Comparison of ENCODE assay signal across 18 cellular contexts in genomic region chr12:47193066-47193465, GRCh38.
DNase-seq lines count a peak whose midpoint lies in the region; ATAC-seq, FAIRE-seq and TF ChIP-seq lines count a peak whose summit lies in the region.
"Had no signal": no experiment of that assay in that cellular context is flagged by ENCODE, and none has a peak within 500 bp of the region (broad histone marks: within the 10 kb centered on the region; RNA-seq: fewer than 3 reads in every experiment).

No MANE protein-coding gene starts in this region.

- ATAC-seq in CD8-positive, alpha-beta T cell = peak; percentile 12
- ATAC-seq in GM19455 (IDR thresholded peaks at IDR 0.05; ENCODE audit: unreplicated experiment) (no peak), GM18870 (IDR thresholded peaks at IDR 0.05; ENCODE audit: unreplicated experiment) (no peak), gastroesophageal sphincter (no peak)

- H3K4me3 Mint-ChIP-seq in CD8-positive, alpha-beta T cell = peak overlapping the region; percentile 71
- peak overlapping the region; percentile 25 for H3K4me3 Mint-ChIP-seq in activated CD4-positive, alpha-beta memory T cell treated with anti-CD3 and anti-CD28 coated beads, Interleukin-2, amount 10 ng/mL, durations not matched to agents 7 days and 5 days
- H3K4me3 Mint-ChIP-seq: dendritic cell treated with granulocyte-macrophage colony-stimulating factor and Interleukin-4, amounts not matched to agents 40 ng/mL and 50 ng/mL, for 4 days had no signal

- H3K4me1 ChIP-seq in CD8-positive, alpha-beta T cell (ENCODE audit: insufficient read depth, low read length) = peaks cover 82% of the 10 kb centered on the region
- H3K4me1 ChIP-seq in mesendoderm (ENCODE audit: control insufficient read depth, low read depth, low read length) (peaks cover 2% of the 10 kb centered on the region), gastroesophageal sphincter (peaks cover 0 to 25% (median 0%) of the 10 kb centered on the region in 3 donors)

- no peaks in the 10 kb centered on the region for H3K9me3 ChIP-seq in CD8-positive, alpha-beta T cell (ENCODE audit: low read length)
- H3K9me3 ChIP-seq in gastroesophageal sphincter = no peaks in the 10 kb centered on the region
- H3K9me3 ChIP-seq: BLaER1 treated with 17β-estradiol and CSF1 and Interleukin-3, amounts not matched to agents 10 nM and 100 nM; MG63; right lobe of liver; tibial nerve had no signal

- peaks cover 84% of the 10 kb centered on the region for H3K4me1 Mint-ChIP-seq in CD8-positive, alpha-beta T cell (ENCODE audit: low read depth)
- H3K4me1 Mint-ChIP-seq in activated CD4-positive, alpha-beta memory T cell treated with anti-CD3 and anti-CD28 coated beads, Interleukin-2, amount 10 ng/mL, durations not matched to agents 7 days and 5 days = peaks cover 62% of the 10 kb centered on the region

- no peaks in the 10 kb centered on the region for H3K27me3 Mint-ChIP-seq in CD8-positive, alpha-beta T cell (ENCODE audit: low read depth)
- H3K27me3 Mint-ChIP-seq in activated CD4-positive, alpha-beta memory T cell treated with anti-CD3 and anti-CD28 coated beads, Interleukin-2, amount 10 ng/mL, durations not matched to agents 7 days and 5 days = no peaks in the 10 kb centered on the region
- H3K27me3 Mint-ChIP-seq: dendritic cell treated with granulocyte-macrophage colony-stimulating factor and Interleukin-4, amounts not matched to agents 40 ng/mL and 50 ng/mL, for 4 days had no signal

- peak overlapping the region; percentile 93 for H2BK15ac ChIP-seq in mesendoderm (replicated peaks; ENCODE audit: low read depth)

- POLR2A ChIA-PET in CD8-positive, alpha-beta T cell (lab: Charles Lee) = interaction anchor here (0.6 to 5.1 kb wide), 10 partner anchors 11 to 115 kb away, joined by 3 to 42 read pairs (median 10); partner anchors contain the start of genes AMIGO2 and PCED1B
- POLR2A ChIA-PET in activated CD4-positive, alpha-beta memory T cell treated with anti-CD3 and anti-CD28 coated beads, Interleukin-2, amount 10 ng/mL, durations not matched to agents 7 days and 5 days (lab: Charles Lee) = interaction anchor here (0.8 to 4.9 kb wide), 14 partner anchors 9 to 205 kb away, joined by 3 to 91 read pairs (median 8); partner anchors contain the start of genes AMIGO2 and PCED1B

- no peak for DNase-seq in CD8-positive, alpha-beta T cell
- DNase-seq in H54 (ENCODE audit: insufficient read length, low spot score) (no peak), mesendoderm (no peak), glomerular visceral epithelial cell (ENCODE audit: extremely low spot score) (no peak)
- DNase-seq in activated CD4-positive, alpha-beta memory T cell treated with anti-CD3 and anti-CD28 coated beads, Interleukin-2, amount 10 ng/mL, durations not matched to agents 7 days and 5 days = peak; percentile 50
- DNase-seq: DMS79, head of caudate nucleus, MG63, NCI-H187, NCI-H524 treated with DMSO at 0.1 percent for 48 hours, occipital lobe, right lobe of liver had no signal

- H3K9ac ChIP-seq in mesendoderm (ENCODE audit: low read length) = no peak overlapping the region
- H3K9ac ChIP-seq: BLaER1 treated with 17β-estradiol and CSF1 and Interleukin-3, amounts not matched to agents 10 nM and 100 nM had no signal

- H3K4me3 ChIP-seq in CD8-positive, alpha-beta T cell (ENCODE audit: low read depth, low read length) = peak overlapping the region; percentile 21
- H3K4me3 ChIP-seq in mesendoderm (ENCODE audit: low read length) (no peak overlapping the region), gastroesophageal sphincter (no peak overlapping the region)
- H3K4me3 ChIP-seq: BLaER1 treated with 17β-estradiol and CSF1 and Interleukin-3, amounts not matched to agents 10 nM and 100 nM; MG63; right lobe of liver; tibial nerve had no signal

- intact Hi-C loops in CD8-positive, alpha-beta T cell (cut with DNase I, micrococcal nuclease) = loop anchor here (2.0 to 5.0 kb wide), 7 partner anchors 14 to 514 kb away; partner anchors contain the start of genes AMIGO2 (in 1 of the 2), PCED1B (in 1 of the 2) and RPAP3 (in 1 of the 2)

- TF ChIP-seq POLR2A in H54 (IDR thresholded peaks at IDR 0.05; ENCODE audit: low read depth, low read length) (no peak), gastroesophageal sphincter (IDR thresholded peaks at IDR 0.05) (no peak)

- H3K27ac ChIP-seq in CD8-positive, alpha-beta T cell (ENCODE audit: low read depth, low read length) = peak overlapping the region; percentile 20
- H3K27ac ChIP-seq in mesendoderm (ENCODE audit: low read depth, low read length) (no peak overlapping the region), gastroesophageal sphincter (no peak overlapping the region)
- H3K27ac ChIP-seq: BLaER1 treated with 17β-estradiol and CSF1 and Interleukin-3, amounts not matched to agents 10 nM and 100 nM; right lobe of liver; tibial nerve had no signal

- H3K27me3 ChIP-seq in CD8-positive, alpha-beta T cell (ENCODE audit: insufficient read depth, low read length) = no peaks in the 10 kb centered on the region
- no peaks in the 10 kb centered on the region for H3K27me3 ChIP-seq in mesendoderm (ENCODE audit: insufficient read depth, low read length, poor library complexity)
- H3K27me3 ChIP-seq in gastroesophageal sphincter = no peaks in the 10 kb centered on the region
- H3K27me3 ChIP-seq: BLaER1 treated with 17β-estradiol and CSF1 and Interleukin-3, amounts not matched to agents 10 nM and 100 nM; MG63; right lobe of liver; tibial nerve had no signal

- H2BK120ac ChIP-seq in mesendoderm (ENCODE audit: low read depth, low read length) = no peak overlapping the region

- no peak for TF ChIP-seq EP300 in gastroesophageal sphincter (IDR thresholded peaks at IDR 0.05)

- peak overlapping the region; percentile 86 for H3K4ac ChIP-seq in mesendoderm (ENCODE audit: low read depth, low read length)

- H4K5ac ChIP-seq in mesendoderm (ENCODE audit: low read length) = no peak overlapping the region

- FAIRE-seq in H54 (lab: Jason Lieb, UNC) = peak; percentile 6

- no peak overlapping the region for H2AK5ac ChIP-seq in mesendoderm (ENCODE audit: low read length)

- H3K4me2 ChIP-seq in mesendoderm (ENCODE audit: low read length) = no peak overlapping the region
- H3K4me2 ChIP-seq: BLaER1 treated with 17β-estradiol and CSF1 and Interleukin-3, amounts not matched to agents 10 nM and 100 nM had no signal

- CTCF ChIA-PET in CD8-positive, alpha-beta T cell (lab: Charles Lee) = interaction anchor here (0.8 to 4.7 kb wide), 23 partner anchors 8 to 443 kb away, joined by 3 to 30 read pairs (median 5); no protein-coding TSS in a partner anchor
- CTCF ChIA-PET in activated CD4-positive, alpha-beta memory T cell treated with anti-CD3 and anti-CD28 coated beads, Interleukin-2, amount 10 ng/mL, durations not matched to agents 7 days and 5 days (lab: Charles Lee) = interaction anchor here (0.6 to 5.1 kb wide), 16 partner anchors 9 to 205 kb away, joined by 3 to 41 read pairs (median 4); partner anchors contain the start of genes AMIGO2 and PCED1B

- H3K36me3 ChIP-seq in CD8-positive, alpha-beta T cell (ENCODE audit: insufficient read depth, low read length) = no peaks in the 10 kb centered on the region
- H3K36me3 ChIP-seq in mesendoderm (ENCODE audit: control insufficient read depth, insufficient read depth, low read length) (no peaks in the 10 kb centered on the region), gastroesophageal sphincter (no peaks in the 10 kb centered on the region)
- H3K36me3 ChIP-seq: BLaER1 treated with 17β-estradiol and CSF1 and Interleukin-3, amounts not matched to agents 10 nM and 100 nM; MG63; right lobe of liver; tibial nerve had no signal

- no peaks in the 10 kb centered on the region for H3K9me3 Mint-ChIP-seq in CD8-positive, alpha-beta T cell
- H3K9me3 Mint-ChIP-seq in activated CD4-positive, alpha-beta memory T cell treated with anti-CD3 and anti-CD28 coated beads, Interleukin-2, amount 10 ng/mL, durations not matched to agents 7 days and 5 days = no peaks in the 10 kb centered on the region
- H3K9me3 Mint-ChIP-seq: dendritic cell treated with granulocyte-macrophage colony-stimulating factor and Interleukin-4, amounts not matched to agents 40 ng/mL and 50 ng/mL, for 4 days had no signal

- peaks cover 30% of the 10 kb centered on the region for H3K36me3 Mint-ChIP-seq in CD8-positive, alpha-beta T cell
- peaks cover 30% of the 10 kb centered on the region for H3K36me3 Mint-ChIP-seq in activated CD4-positive, alpha-beta memory T cell treated with anti-CD3 and anti-CD28 coated beads, Interleukin-2, amount 10 ng/mL, durations not matched to agents 7 days and 5 days (ENCODE audit: low read depth)

- H3K23ac ChIP-seq in mesendoderm (ENCODE audit: low read length) = no peak overlapping the region

- no peak overlapping the region for H2BK5ac ChIP-seq in mesendoderm (ENCODE audit: low read length)

- no CpG with 5 or more reads among the region's 3 CpGs for WGBS in mesendoderm (ENCODE audit: extremely low coverage, insufficient coverage, low lambda C conversion rate)
- WGBS in gastroesophageal sphincter (ENCODE audit: low coverage in 1 of 2), 2 donors = 82 to 87% methylated on average over 3 of the region's 3 CpGs

- H3K79me2 ChIP-seq in mesendoderm (ENCODE audit: control insufficient read depth, insufficient read depth, low read length) = no peaks in the 10 kb centered on the region

- peak overlapping the region; percentile 89 for H3K27ac Mint-ChIP-seq in CD8-positive, alpha-beta T cell
- peak overlapping the region; percentile 84 for H3K27ac Mint-ChIP-seq in activated CD4-positive, alpha-beta memory T cell treated with anti-CD3 and anti-CD28 coated beads, Interleukin-2, amount 10 ng/mL, durations not matched to agents 7 days and 5 days

- no peak overlapping the region for H3K56ac ChIP-seq in mesendoderm (ENCODE audit: low read length)

- H4K8ac ChIP-seq in mesendoderm (ENCODE audit: low read depth, low read length) = no peak overlapping the region

- TF ChIP-seq CTCF in CD8-positive, alpha-beta T cell (IDR thresholded peaks at IDR 0.05) = no peak
- no peak for TF ChIP-seq CTCF in gastroesophageal sphincter (IDR thresholded peaks at IDR 0.05)

- H3K79me1 ChIP-seq in mesendoderm (ENCODE audit: low read length) = no peaks in the 10 kb centered on the region

- peak overlapping the region; percentile 61 for H3K18ac ChIP-seq in mesendoderm (ENCODE audit: low read length)
